In genomic region chr14:91313154-91313850, GRCh38 we compare ENCODE assay signal across 22 cellular contexts.
A peak's percentile ranks its signal among the peaks of the same experiment; 100 is the strongest.
DNase-seq lines count a peak whose midpoint lies in the region; ATAC-seq and TF ChIP-seq lines count a peak whose summit lies in the region.
"Had no signal": no experiment of that assay in that cellular context is flagged by ENCODE, and none has a peak within 500 bp of the region (broad histone marks: within the 10 kb centered on the region; RNA-seq: fewer than 3 reads in every experiment).

No MANE protein-coding gene starts in this region.

- no peaks in the 10 kb centered on the region for H3K27me3 ChIP-seq in CD8-positive, alpha-beta memory T cell (ENCODE audit: insufficient read depth, low read length, poor library complexity, severe bottlenecking)
- H3K27me3 ChIP-seq in MM.1S (replicated peaks; ENCODE audit: insufficient read depth, low read length), result no peaks in the 10 kb centered on the region
- H3K27me3 ChIP-seq: gastroesophageal sphincter had no signal

- H3K4me3 ChIP-seq in CD8-positive, alpha-beta memory T cell (ENCODE audit: low read length), result no peak overlapping the region
- no peak overlapping the region for H3K4me3 ChIP-seq in MM.1S (ENCODE audit: low read length)
- H3K4me3 ChIP-seq: esophagus muscularis mucosa, gastroesophageal sphincter, psoas muscle, skin epidermis had no signal

- H3K4me1 ChIP-seq in CD8-positive, alpha-beta memory T cell (ENCODE audit: insufficient read depth, low read length), result peaks cover 62% of the 10 kb centered on the region
- H3K4me1 ChIP-seq in MM.1S (ENCODE audit: low read length), result peaks cover 24% of the 10 kb centered on the region
- H3K4me1 ChIP-seq: psoas muscle had no signal

- peaks cover 81% of the 10 kb centered on the region for H3K79me2 ChIP-seq in MM.1S (ENCODE audit: low read length)

- H3K4me2 ChIP-seq in MM.1S (ENCODE audit: low read depth, low read length), result no peak overlapping the region

- intact Hi-C loops in activated T-helper 2 cell treated with anti-CD3 and anti-CD28 coated beads, Interferon-gamma antibody, Interleukin-2, Interleukin-4, amounts not matched to agents 10 μg/mL and 5 μg/mL and 100 μg/mL, durations not matched to agents 14 hours and 24 hours and 36 hours (cut with micrococcal nuclease), result no loop called here
- intact Hi-C loops in natural killer cell (cut with micrococcal nuclease), result loop anchor here (10.0 kb wide), 1 partner anchor 249 kb away; the partner anchor contains the start of gene RPS6KA5

- no peak for ATAC-seq in natural killer cell
- ATAC-seq: gastroesophageal sphincter, psoas muscle had no signal

- no peaks in the 10 kb centered on the region for H3K9me2 ChIP-seq in MM.1S (replicated peaks; ENCODE audit: insufficient read depth, low read length)

- no peaks in the 10 kb centered on the region for H4K20me1 ChIP-seq in MM.1S (ENCODE audit: insufficient read depth, low read length)

- no peaks in the 10 kb centered on the region for H3K9me3 ChIP-seq in CD8-positive, alpha-beta memory T cell (ENCODE audit: low read length)
- no peaks in the 10 kb centered on the region for H3K9me3 ChIP-seq in MM.1S (replicated peaks; ENCODE audit: insufficient read depth, low read length)
- H3K9me3 ChIP-seq: esophagus muscularis mucosa, gastroesophageal sphincter, psoas muscle had no signal

- POLR2A ChIA-PET in activated CD4-positive, alpha-beta T cell treated with anti-CD3 and anti-CD28 coated beads, Interleukin-2, amount 10 ng/mL, durations not matched to agents 7 days and 5 days (lab: Charles Lee), result no interaction called here
- POLR2A ChIA-PET in CD8-positive, alpha-beta memory T cell (lab: Charles Lee), result interaction anchor here (0.9 to 1.1 kb wide), 2 partner anchors 36 to 104 kb away, joined by 3 read pairs; partner anchors contain the start of gene CCDC88C

- peaks cover 87% of the 10 kb centered on the region for H3K4me1 Mint-ChIP-seq in activated CD4-positive, alpha-beta T cell treated with anti-CD3 and anti-CD28 coated beads, Interleukin-2, amount 10 ng/mL, durations not matched to agents 7 days and 5 days
- peaks cover 66 to 84% (median 80%) of the 10 kb centered on the region in 3 donors for H3K4me1 Mint-ChIP-seq in CD8-positive, alpha-beta memory T cell
- peaks cover 65% of the 10 kb centered on the region for H3K4me1 Mint-ChIP-seq in activated T-helper 2 cell treated with anti-CD3 and anti-CD28 coated beads, Interferon-gamma antibody, Interleukin-2, Interleukin-4, amounts not matched to agents 10 μg/mL and 5 μg/mL and 100 μg/mL, durations not matched to agents 14 hours and 24 hours and 36 hours (ENCODE audit: low read depth)
- H3K4me1 Mint-ChIP-seq in natural killer cell, result peaks cover 71% of the 10 kb centered on the region in 2 donors

- H3K27ac Mint-ChIP-seq in activated CD4-positive, alpha-beta T cell treated with anti-CD3 and anti-CD28 coated beads, Interleukin-2, amount 10 ng/mL, durations not matched to agents 7 days and 5 days, result peak overlapping the region; percentile 86
- peak overlapping the region in 7 of 8 donors; percentile 53 to 87 (median 79) for H3K27ac Mint-ChIP-seq in CD8-positive, alpha-beta memory T cell
- peak overlapping the region; percentile 58 for H3K27ac Mint-ChIP-seq in activated T-helper 2 cell treated with anti-CD3 and anti-CD28 coated beads, Interferon-gamma antibody, Interleukin-2, Interleukin-4, amounts not matched to agents 10 μg/mL and 5 μg/mL and 100 μg/mL, durations not matched to agents 14 hours and 24 hours and 36 hours
- peak overlapping the region; percentile 98 for H3K27ac Mint-ChIP-seq in natural killer cell

- no peak overlapping the region for H3K27ac ChIP-seq in CD8-positive, alpha-beta memory T cell (ENCODE audit: low read depth, low read length)
- H3K27ac ChIP-seq in MM.1S (ENCODE audit: low read length), result no peak overlapping the region
- H3K27ac ChIP-seq: C4-2B, esophagus muscularis mucosa, gastroesophageal sphincter, psoas muscle, skin epidermis had no signal

- no peaks in the 10 kb centered on the region for H3K27me3 Mint-ChIP-seq in activated CD4-positive, alpha-beta T cell treated with anti-CD3 and anti-CD28 coated beads, Interleukin-2, amount 10 ng/mL, durations not matched to agents 7 days and 5 days
- peaks cover 0 to 10% of the 10 kb centered on the region in 2 donors for H3K27me3 Mint-ChIP-seq in CD8-positive, alpha-beta memory T cell
- no peaks in the 10 kb centered on the region for H3K27me3 Mint-ChIP-seq in activated T-helper 2 cell treated with anti-CD3 and anti-CD28 coated beads, Interferon-gamma antibody, Interleukin-2, Interleukin-4, amounts not matched to agents 10 μg/mL and 5 μg/mL and 100 μg/mL, durations not matched to agents 14 hours and 24 hours and 36 hours (ENCODE audit: low read depth)
- no peaks in the 10 kb centered on the region for H3K27me3 Mint-ChIP-seq in natural killer cell (ENCODE audit: low read depth in 2 of 2)

- H3F3A ChIP-seq in MM.1S (ENCODE audit: insufficient read depth, low read length), result peaks cover 22% of the 10 kb centered on the region

- H3K36me3 Mint-ChIP-seq in activated CD4-positive, alpha-beta T cell treated with anti-CD3 and anti-CD28 coated beads, Interleukin-2, amount 10 ng/mL, durations not matched to agents 7 days and 5 days (ENCODE audit: low read depth), result peaks cover 91% of the 10 kb centered on the region
- H3K36me3 Mint-ChIP-seq in CD8-positive, alpha-beta memory T cell, result peaks cover 23 to 90% (median 33%) of the 10 kb centered on the region in 3 donors
- peaks cover 84% of the 10 kb centered on the region for H3K36me3 Mint-ChIP-seq in activated T-helper 2 cell treated with anti-CD3 and anti-CD28 coated beads, Interferon-gamma antibody, Interleukin-2, Interleukin-4, amounts not matched to agents 10 μg/mL and 5 μg/mL and 100 μg/mL, durations not matched to agents 14 hours and 24 hours and 36 hours (ENCODE audit: low read depth)
- H3K36me3 Mint-ChIP-seq in natural killer cell, result peaks cover 25% of the 10 kb centered on the region

- TF ChIP-seq CTCF in natural killer cell (IDR thresholded peaks at IDR 0.05) (no peak), MM.1S (IDR thresholded peaks at IDR 0.05; ENCODE audit: low read length) (no peak)

- H3K9me3 Mint-ChIP-seq in activated CD4-positive, alpha-beta T cell treated with anti-CD3 and anti-CD28 coated beads, Interleukin-2, amount 10 ng/mL, durations not matched to agents 7 days and 5 days, result no peaks in the 10 kb centered on the region
- H3K9me3 Mint-ChIP-seq in CD8-positive, alpha-beta memory T cell, result no peaks in the 10 kb centered on the region
- H3K9me3 Mint-ChIP-seq in activated T-helper 2 cell treated with anti-CD3 and anti-CD28 coated beads, Interferon-gamma antibody, Interleukin-2, Interleukin-4, amounts not matched to agents 10 μg/mL and 5 μg/mL and 100 μg/mL, durations not matched to agents 14 hours and 24 hours and 36 hours, result no peaks in the 10 kb centered on the region
- H3K9me3 Mint-ChIP-seq in natural killer cell, result no peaks in the 10 kb centered on the region

- H3K4me3 Mint-ChIP-seq in activated CD4-positive, alpha-beta T cell treated with anti-CD3 and anti-CD28 coated beads, Interleukin-2, amount 10 ng/mL, durations not matched to agents 7 days and 5 days, result peak overlapping the region; percentile 65
- H3K4me3 Mint-ChIP-seq in CD8-positive, alpha-beta memory T cell, result peak overlapping the region in 3 of 7 donors; percentile 18 to 50 (median 24)
- H3K4me3 Mint-ChIP-seq in activated T-helper 2 cell treated with anti-CD3 and anti-CD28 coated beads, Interferon-gamma antibody, Interleukin-2, Interleukin-4, amounts not matched to agents 10 μg/mL and 5 μg/mL and 100 μg/mL, durations not matched to agents 14 hours and 24 hours and 36 hours (ENCODE audit: low read depth), result peak overlapping the region; percentile 51
- no peak overlapping the region for H3K4me3 Mint-ChIP-seq in natural killer cell

- no peak overlapping the region for H3K9ac ChIP-seq in MM.1S (ENCODE audit: low read length)

- H3K36me3 ChIP-seq in CD8-positive, alpha-beta memory T cell (ENCODE audit: insufficient read depth, low read length), result peaks cover 49% of the 10 kb centered on the region
- H3K36me3 ChIP-seq in MM.1S (replicated peaks; ENCODE audit: insufficient read depth, low read length), result peaks cover 8% of the 10 kb centered on the region; the same call in 1 of the 2 replicates

- H2AFZ ChIP-seq in MM.1S (ENCODE audit: low read length), result no peak overlapping the region

- CTCF ChIA-PET in activated CD4-positive, alpha-beta T cell treated with anti-CD3 and anti-CD28 coated beads, Interleukin-2, amount 10 ng/mL, durations not matched to agents 7 days and 5 days (lab: Charles Lee), result interaction anchor here (0.6 to 1.8 kb wide), 8 partner anchors 8 to 409 kb away, joined by 3 to 8 read pairs (median 4); no protein-coding TSS in a partner anchor
- CTCF ChIA-PET in CD8-positive, alpha-beta memory T cell (lab: Charles Lee), result interaction anchor here (0.6 to 1.9 kb wide), 12 partner anchors 10 to 114 kb away, joined by 3 to 8 read pairs (median 4); partner anchors contain the start of gene CCDC88C

- DNase-seq in activated CD4-positive, alpha-beta T cell treated with anti-CD3 and anti-CD28 coated beads, Interleukin-2, amount 10 ng/mL, durations not matched to agents 7 days and 5 days, result no peak
- DNase-seq in activated CD4-positive, alpha-beta T cell treated with anti-CD3 and anti-CD28 coated beads, Interleukin-2, amount 50 U/mL, for 4 hours, result no peak
- no peak for DNase-seq in CD8-positive, alpha-beta memory T cell
- no peak for DNase-seq in activated T-helper 2 cell treated with anti-CD3 and anti-CD28 coated beads, Interferon-gamma antibody, Interleukin-2, Interleukin-4, amounts not matched to agents 10 μg/mL and 5 μg/mL and 100 μg/mL, durations not matched to agents 14 hours and 24 hours and 36 hours (ENCODE audit: low spot score)
- DNase-seq in natural killer cell (no peak), MM.1S (no peak), NCI-H1436 (lab: John Stamatoyannopoulos, UW) (no peak), activated gamma-delta T cell treated with Interleukin-2 at 50 U/mL for 16 hours (no peak)
- DNase-seq: activated CD4-positive, alpha-beta T cell treated with anti-CD3 and anti-CD28 coated beads, Interleukin-2, amount 50 U/mL, for 48 hours; cerebellar nuclear complex; DMS79 treated with DMSO at 0.1 percent for 48 hours; mesenchymal stem cell; NCI-H2029 treated with DMSO at 0.1 percent for 48 hours; NCI-H510A; NK-92 treated with Interleukin-12 subunit alpha and Interleukin-12 subunit beta, amount 100 ng/mL, for 24 hours; psoas muscle; stimulated activated CD4-positive, alpha-beta T cell treated with anti-CD3 and anti-CD28 coated beads, Interleukin-4, amount 100 ng/mL, for 1 hour; substantia nigra had no signal
